In genomic region chr10:133164816-133165555, GRCh38 we compare ENCODE assay signal across 19 cellular contexts. TPM values are rescaled to one million over a fixed set of nuclear protein-coding genes. Genes with fewer than 3 reads are reported as not detected.
"Had no signal": no experiment of that assay in that cellular context is flagged by ENCODE, and none has a peak within 500 bp of the region (broad histone marks: within the 10 kb centered on the region; RNA-seq: fewer than 3 reads in every experiment).

No MANE protein-coding gene starts in this region.

- ATAC-seq: activated T-helper 17 cell treated with anti-CD3 and anti-CD28 coated beads, Interleukin-2, amount 50 U/mL, for 72 hours; foreskin keratinocyte; naive thymus-derived CD8-positive, alpha-beta T cell had no signal

- H3K27ac Mint-ChIP-seq: activated CD4-positive, alpha-beta memory T cell treated with anti-CD3 and anti-CD28 coated beads for 36 hours; activated naive CD4-positive, alpha-beta T cell treated with anti-CD3 and anti-CD28 coated beads for 36 hours; activated T-helper 17 cell treated with anti-CD3 and anti-CD28 coated beads, Interleukin-2, amount 50 U/mL, for 72 hours; brain; naive thymus-derived CD8-positive, alpha-beta T cell; progenitor cell of endocrine pancreas had no signal

- H3K36me3 ChIP-seq: colonic mucosa, thyroid gland, WERI-Rb-1 had no signal

- H3K4me1 ChIP-seq: colonic mucosa, foreskin keratinocyte had no signal

- H3K27me3 ChIP-seq: thyroid gland had no signal

- H3K36me3 Mint-ChIP-seq: activated CD4-positive, alpha-beta memory T cell treated with anti-CD3 and anti-CD28 coated beads for 36 hours; naive thymus-derived CD8-positive, alpha-beta T cell had no signal

- H3K4me3 ChIP-seq: colonic mucosa, thyroid gland had no signal

- H3K9me3 Mint-ChIP-seq: activated CD4-positive, alpha-beta memory T cell treated with anti-CD3 and anti-CD28 coated beads for 36 hours; activated naive CD4-positive, alpha-beta T cell treated with anti-CD3 and anti-CD28 coated beads for 36 hours; activated T-helper 17 cell treated with anti-CD3 and anti-CD28 coated beads, Interleukin-2, amount 50 U/mL, for 72 hours; naive thymus-derived CD8-positive, alpha-beta T cell had no signal

- H3K4me3 Mint-ChIP-seq: activated CD4-positive, alpha-beta memory T cell treated with anti-CD3 and anti-CD28 coated beads for 36 hours; activated naive CD4-positive, alpha-beta T cell treated with anti-CD3 and anti-CD28 coated beads for 36 hours; activated T-helper 17 cell treated with anti-CD3 and anti-CD28 coated beads, Interleukin-2, amount 50 U/mL, for 72 hours; brain; naive thymus-derived CD8-positive, alpha-beta T cell had no signal

- H3K4me1 Mint-ChIP-seq: activated T-helper 17 cell treated with anti-CD3 and anti-CD28 coated beads, Interleukin-2, amount 50 U/mL, for 72 hours; naive thymus-derived CD8-positive, alpha-beta T cell had no signal

- H3K27ac ChIP-seq: colonic mucosa, foreskin keratinocyte, thyroid gland, WERI-Rb-1 had no signal

- H3K9me3 ChIP-seq: colonic mucosa, thyroid gland had no signal

- DNase-seq: activated CD4-positive, alpha-beta memory T cell treated with anti-CD3 and anti-CD28 coated beads for 36 hours; activated naive CD4-positive, alpha-beta T cell treated with anti-CD3 and anti-CD28 coated beads for 36 hours; activated T-cell treated with anti-CD3 and anti-CD28 coated beads for 4 hours; central memory CD4-positive, alpha-beta T cell; colonic mucosa; foreskin keratinocyte; hippocampal formation; mesenchymal stem cell; stimulated activated CD8-positive, alpha-beta memory T cell treated with anti-CD3 and anti-CD28 coated beads, Interleukin-4, amount 100 ng/mL, for 48 hours; stimulated activated naive CD4-positive, alpha-beta T cell treated with Interleukin-2 at 50 U/mL for 16 hours; SW 1271; T-helper 2 cell had no signal

RNA-seq across cellular contexts. Expression of gene KNDC1, which starts 5.0 kb away (rescaled TPM):
- total RNA-seq: activated naive CD4-positive, alpha-beta T cell treated with anti-CD3 and anti-CD28 coated beads for 36 hours; subcutaneous adipose tissue had no signal
